ENCODE assay signal across 1 cellular context in the genomic region with DNA sequence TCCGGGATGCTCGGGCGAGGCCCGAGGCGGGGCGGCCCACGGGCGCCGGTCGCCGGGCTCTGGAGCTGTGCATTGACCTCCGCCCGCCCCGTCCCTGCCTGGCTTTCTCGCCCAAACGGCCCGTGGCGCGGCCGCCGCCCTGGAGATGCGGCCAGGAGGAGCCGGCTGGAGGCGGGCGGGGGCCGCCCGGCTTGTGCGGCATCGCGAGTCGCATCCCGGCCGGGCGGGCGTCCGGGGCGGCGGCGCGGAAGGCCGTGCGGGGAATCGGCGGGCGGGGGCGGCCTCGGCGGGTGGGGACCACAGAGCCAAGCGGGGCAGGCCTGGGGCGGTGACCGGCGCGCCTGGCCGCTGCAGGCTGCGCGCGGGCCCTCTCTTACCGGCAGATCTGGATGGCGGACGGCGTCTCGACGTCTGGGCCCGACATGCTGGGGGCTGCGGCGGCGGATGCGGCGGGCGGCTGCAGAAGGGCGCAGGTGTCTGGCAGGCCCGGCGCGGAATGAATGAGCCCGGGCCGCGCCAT.
TF ChIP-seq lines count a peak whose summit lies in the region.

No MANE protein-coding gene starts in this region.

TF ChIP-seq in endothelial cell of umbilical vein, 7 proteins besides CTCF, POLR2A, EP300 and RAD21:
- TF ChIP-seq GATA2 (IDR thresholded peaks at IDR 0.05; ENCODE audit: insufficient read depth, insufficient read length, low read depth, low read length) (no peak), MYC (IDR thresholded peaks at IDR 0.05; ENCODE audit: low read depth, low read length) (no peak), EZH2 (IDR thresholded peaks at IDR 0.05; ENCODE audit: borderline replicate concordance, low read depth, low read length, severe bottlenecking) (no peak), POLR2AphosphoS5 (IDR thresholded peaks at IDR 0.05; ENCODE audit: insufficient read depth, low read depth, low read length) (no peak), JUN (IDR thresholded peaks at IDR 0.05; ENCODE audit: borderline replicate concordance, insufficient read depth, insufficient read length, low read depth) (no peak), MAX (IDR thresholded peaks at IDR 0.05; ENCODE audit: insufficient read depth, insufficient read length) (no peak), FOS (IDR thresholded peaks at IDR 0.05; ENCODE audit: borderline replicate concordance, insufficient read depth, low read length) (no peak)
